1 cellular context compared by ENCODE assay signal in genomic region chr7:121038717-121039509, GRCh38.
TF ChIP-seq lines count a peak whose summit lies in the region.

No MANE protein-coding gene starts in this region.

TF ChIP-seq in K562, 482 proteins besides CTCF, POLR2A, EP300 and RAD21 (continued from another document and continues in another):
- peak; percentile 82 for TF ChIP-seq ZNF449 (CRISPR knock-in tag; IDR thresholded peaks at IDR 0.05)
- no peak for TF ChIP-seq PHB (CRISPR knock-in tag; IDR thresholded peaks at IDR 0.05)
- peak; percentile 99 for TF ChIP-seq CC2D1A (IDR thresholded peaks at IDR 0.05)
- peak; percentile 58; the same call in 1 of the 2 replicates for TF ChIP-seq BACH1 (tag; IDR thresholded peaks at IDR 0.05)
- peak; percentile 80; the same call in 1 of the 2 replicates for TF ChIP-seq MIER1 (IDR thresholded peaks at IDR 0.05; ENCODE audit: low read depth)
- TF ChIP-seq UBTF (IDR thresholded peaks at IDR 0.05; ENCODE audit: borderline replicate concordance in 1 of 2, low read depth in 2 of 2, low read length in 2 of 2), result 0 out of 4 replicates have a peak, but pooled peaks of 1 of the 2 experiments have one; percentile 15
- TF ChIP-seq POLR2AphosphoS2 (IDR thresholded peaks at IDR 0.05; ENCODE audit: low read length), result 0 out of 2 replicates have a peak, but pooled peaks have one; percentile 61
- TF ChIP-seq RFX7 (CRISPR knock-in tag; IDR thresholded peaks at IDR 0.05), result no peak
- peak; percentile 88 for TF ChIP-seq KHSRP (IDR thresholded peaks at IDR 0.05)
- TF ChIP-seq POLR2H (tag; IDR thresholded peaks at IDR 0.05; ENCODE audit: low read depth), result peak; percentile 78
- peak; percentile 73; the same call in 1 of the 2 replicates for TF ChIP-seq ZNF75A (CRISPR knock-in tag; IDR thresholded peaks at IDR 0.05)
- TF ChIP-seq MTA1 (IDR thresholded peaks at IDR 0.05; ENCODE audit: borderline replicate concordance), result peak; percentile 95
- peak; percentile 66; the same call in 1 of the 2 replicates for TF ChIP-seq MYBL2 (IDR thresholded peaks at IDR 0.05; ENCODE audit: low read depth)
- no peak for TF ChIP-seq MYBL2 (CRISPR knock-in tag; IDR thresholded peaks at IDR 0.05; ENCODE audit: borderline replicate concordance)
- no peak for TF ChIP-seq RBFOX2 (IDR thresholded peaks at IDR 0.05; ENCODE audit: low read depth, low read length)
- TF ChIP-seq ZBTB43 (CRISPR knock-in tag; IDR thresholded peaks at IDR 0.05), result no peak
- TF ChIP-seq ATF6 (CRISPR knock-in tag; IDR thresholded peaks at IDR 0.05), result peak; percentile 88; the same call in 1 of the 2 replicates
- peak; percentile 52; the same call in 1 of the 2 replicates for TF ChIP-seq HDGF (IDR thresholded peaks at IDR 0.05)
- TF ChIP-seq POLR2AphosphoS5 (IDR thresholded peaks at IDR 0.05; ENCODE audit: control insufficient read depth, insufficient read depth, low read depth, low read length), result peak; percentile 96
- no peak for TF ChIP-seq BRF2 (IDR thresholded peaks at IDR 0.05; ENCODE audit: borderline replicate concordance, insufficient read depth, insufficient read length)
- peak; percentile 93 for TF ChIP-seq GATA2 (CRISPR knock-in tag; IDR thresholded peaks at IDR 0.05)
- no peak for TF ChIP-seq ZNF263 (CRISPR knock-in tag; IDR thresholded peaks at IDR 0.05; ENCODE audit: borderline replicate concordance)
- TF ChIP-seq ATF7 (IDR thresholded peaks at IDR 0.05), result peak; percentile 95
- TF ChIP-seq ZNF165 (CRISPR knock-in tag; IDR thresholded peaks at IDR 0.05; ENCODE audit: borderline replicate concordance), result no peak
- peak; percentile 87 to 97 for TF ChIP-seq AFF1 (IDR thresholded peaks at IDR 0.05; ENCODE audit: low read depth in 1 of 2, partially characterized antibody in 2 of 2)
- TF ChIP-seq NFATC3 (IDR thresholded peaks at IDR 0.05), result 0 out of 2 replicates have a peak, but pooled peaks have one; percentile 94
- peak; percentile 99 for TF ChIP-seq BRD9 (IDR thresholded peaks at IDR 0.05; ENCODE audit: low read depth, partially characterized antibody)
- TF ChIP-seq TRIM24 (IDR thresholded peaks at IDR 0.05), result peak; percentile 96 to 98
- peak; percentile 19; the same call in 1 of the 2 replicates for TF ChIP-seq ZNF197 (CRISPR knock-in tag; IDR thresholded peaks at IDR 0.05; ENCODE audit: low read depth)
- peak; percentile 95; the same call in 1 of the 2 replicates for TF ChIP-seq ZNF584 (CRISPR knock-in tag; IDR thresholded peaks at IDR 0.05; ENCODE audit: low read depth)
- no peak for TF ChIP-seq ZSCAN29 (IDR thresholded peaks at IDR 0.05)
- peak; percentile 100 for TF ChIP-seq DPF2 (IDR thresholded peaks at IDR 0.05)
- TF ChIP-seq NR0B1 (IDR thresholded peaks at IDR 0.05; ENCODE audit: partially characterized antibody), result no peak
- no peak for TF ChIP-seq RERE (CRISPR knock-in tag; IDR thresholded peaks at IDR 0.05; ENCODE audit: borderline replicate concordance)
- TF ChIP-seq EWSR1 (IDR thresholded peaks at IDR 0.05; ENCODE audit: borderline replicate concordance, low read depth, partially characterized antibody), result no peak
- peak; percentile 77 for TF ChIP-seq ADNP (tag; IDR thresholded peaks at IDR 0.05)
- no peak for TF ChIP-seq ELK1 (CRISPR knock-in tag; IDR thresholded peaks at IDR 0.05)
- TF ChIP-seq DIDO1 (tag; IDR thresholded peaks at IDR 0.05; ENCODE audit: low read depth), result no peak
